Comparison of ENCODE assay signal across 25 cellular contexts in the genomic region with DNA sequence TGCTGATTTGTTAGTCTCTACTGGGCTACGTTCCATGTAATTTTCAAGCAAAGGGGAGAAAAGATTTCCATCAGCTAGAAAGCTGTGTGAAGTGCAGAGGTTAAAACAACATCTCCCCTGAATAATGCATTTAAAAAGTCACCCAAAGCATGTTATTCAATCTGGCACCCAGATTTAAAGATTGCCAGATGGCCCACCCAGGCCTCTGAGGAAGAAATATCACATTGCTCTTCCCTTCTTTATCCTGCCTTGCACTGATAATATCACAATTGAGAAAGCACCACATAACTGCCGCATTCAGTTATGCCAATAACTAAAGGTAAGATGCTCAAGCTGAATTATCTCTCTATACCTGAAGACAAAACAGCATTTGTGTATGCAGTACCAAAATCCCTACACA.
"Had no signal": no experiment of that assay in that cellular context is flagged by ENCODE, and none has a peak within 500 bp of the region (broad histone marks: within the 10 kb centered on the region; RNA-seq: fewer than 3 reads in every experiment).

No MANE protein-coding gene starts in this region.

- H3K4me1 ChIP-seq: foreskin keratinocyte, gastroesophageal sphincter, heart left ventricle, parathyroid adenoma, prostate gland, right atrium auricular region, stomach, thyroid gland had no signal

- H2AFZ ChIP-seq: hepatocyte, parathyroid adenoma had no signal

- H3K9ac ChIP-seq: parathyroid adenoma had no signal

- ATAC-seq: gastroesophageal sphincter; heart left ventricle; left lobe of liver; mucosa of descending colon; natural killer cell treated with Interleukin-12 subunit alpha and Interleukin-12 subunit beta and Interleukin-15 and Interleukin-18, amount 100 ng/mL, for 72 hours; sciatic nerve; stimulated activated effector memory CD8-positive, alpha-beta T cell treated with anti-CD3 and anti-CD28 coated beads, Interleukin-12 subunit alpha, Interleukin-12 subunit beta, amount 100 ng/mL, for 72 hours had no signal

- H3K79me2 ChIP-seq: hepatocyte, parathyroid adenoma had no signal

- H3K9me3 ChIP-seq: esophagus muscularis mucosa, gastroesophageal sphincter, heart left ventricle, mucosa of descending colon, neutrophil, prostate gland, right atrium auricular region, stomach, thyroid gland had no signal

- H3K4me3 ChIP-seq: esophagus muscularis mucosa, gastroesophageal sphincter, heart left ventricle, hepatocyte, lung, mucosa of descending colon, prostate gland, right atrium auricular region, stomach, thyroid gland had no signal

- DNase-seq: effector CD8-positive, alpha-beta T cell; endodermal cell; heart left ventricle; kidney; mucosa of descending colon; naive B cell; stimulated activated CD4-positive, alpha-beta T cell treated with anti-CD3 and anti-CD28 coated beads, Interleukin-2, amount 100 ng/mL, for 24 hours; stimulated activated CD4-positive, alpha-beta T cell treated with anti-CD3 and anti-CD28 coated beads, Interleukin-4, amount 100 ng/mL, for 24 hours; stimulated activated naive CD4-positive, alpha-beta T cell treated with Interleukin-2 at 50 U/mL for 16 hours; stomach; thyroid gland had no signal

- H3K27me3 ChIP-seq: esophagus muscularis mucosa, gastroesophageal sphincter, hepatocyte, neutrophil, right atrium auricular region, stomach, thyroid gland had no signal

- H3K36me3 ChIP-seq: esophagus muscularis mucosa, gastroesophageal sphincter, heart left ventricle, neutrophil, prostate gland, right atrium auricular region, stomach, thyroid gland had no signal

- H3K27ac ChIP-seq: epithelial cell of prostate, esophagus muscularis mucosa, foreskin keratinocyte, gastroesophageal sphincter, heart left ventricle, hepatocyte, neutrophil, parathyroid adenoma, prostate gland, right atrium auricular region, stomach, thyroid gland had no signal

- H3K4me2 ChIP-seq: hepatocyte had no signal
